Comparison of ENCODE assay signal across 16 cellular contexts in genomic region chr11:78208257-78209165, GRCh38. TPM values are rescaled to one million over a fixed set of nuclear protein-coding genes. Genes with fewer than 3 reads are reported as not detected.
DNase-seq lines count a peak whose midpoint lies in the region; ATAC-seq and TF ChIP-seq lines count a peak whose summit lies in the region.
"Had no signal": no experiment of that assay in that cellular context is flagged by ENCODE, and none has a peak within 500 bp of the region (broad histone marks: within the 10 kb centered on the region; RNA-seq: fewer than 3 reads in every experiment).

No MANE protein-coding gene starts in this region.

- WGBS in mesenchymal stem cell = 95% methylated on average over 16 of the region's 16 CpGs
- WGBS in transverse colon (ENCODE audit: low coverage in 1 of 2), 2 donors = 89 to 100% methylated on average over 4 to 16 of the region's 16 CpGs

- H2BK15ac ChIP-seq in mesenchymal stem cell (ENCODE audit: low read depth, poor library complexity, severe bottlenecking) = no peak overlapping the region

- H3K4ac ChIP-seq in mesenchymal stem cell (ENCODE audit: low read depth in 1 of 2, low read length in 2 of 2) = no peak overlapping the region

- TF ChIP-seq CTCF in DND-41 (IDR thresholded peaks at IDR 0.05; ENCODE audit: borderline replicate concordance, extremely low read depth, low read length, poor library complexity, severe bottlenecking) (no peak), transverse colon (IDR thresholded peaks at IDR 0.05) (no peak)

- 0 out of 2 replicates have a peak, but pooled peaks cover 4% of the 10 kb centered on the region for H4K20me1 ChIP-seq in DND-41 (ENCODE audit: insufficient read depth, low read length)

- H3K23ac ChIP-seq in mesenchymal stem cell (ENCODE audit: low read length in 2 of 2) = no peak overlapping the region

- no peak overlapping the region for H3K14ac ChIP-seq in mesenchymal stem cell (ENCODE audit: low read length in 2 of 2)

- DNase-seq in AG20443 (ENCODE audit: low spot score) (peak; percentile 26), DND-41 (no peak), mesenchymal stem cell (no peak), transverse colon (no peak), ecto neural progenitor cell (ENCODE audit: low spot score) (no peak)
- DNase-seq in effector CD8-positive, alpha-beta T cell (lab: John Stamatoyannopoulos, UW) = no peak
- DNase-seq: DMS79 treated with DMSO at 0.1 percent for 48 hours, endodermal cell, NCI-H2081, NCI-H774, SHP77 had no signal

- H3K79me2 ChIP-seq in DND-41 (ENCODE audit: insufficient read depth, low read length) = no peaks in the 10 kb centered on the region

- H3K36me3 ChIP-seq in DND-41 (ENCODE audit: insufficient read depth, low read length) (peaks cover 33% of the 10 kb centered on the region), mesenchymal stem cell (ENCODE audit: control insufficient read depth in 1 of 2, insufficient read depth in 2 of 2, low read depth in 1 of 2, low read length in 2 of 2) (peaks cover 63 to 72% of the 10 kb centered on the region in 2 experiments), transverse colon (peaks cover 0 to 5% (median 0%) of the 10 kb centered on the region in 4 donors)
- H3K36me3 ChIP-seq: breast epithelium had no signal

- TF ChIP-seq POLR2A in transverse colon (IDR thresholded peaks at IDR 0.05) = no peak

- H2BK120ac ChIP-seq in mesenchymal stem cell (ENCODE audit: low read depth, low read length) = no peak overlapping the region

- H3K4me3 ChIP-seq in DND-41 (ENCODE audit: low read depth in 1 of 2, low read length in 2 of 2) = no peak overlapping the region
- no peak overlapping the region for H3K4me3 ChIP-seq in mesenchymal stem cell (ENCODE audit: insufficient read depth in 1 of 2, low read depth in 1 of 2, low read length in 2 of 2)
- no peak overlapping the region for H3K4me3 ChIP-seq in transverse colon
- H3K4me3 ChIP-seq: BLaER1, breast epithelium, thoracic aorta had no signal

- H4K91ac ChIP-seq in mesenchymal stem cell (ENCODE audit: low read length) = no peak overlapping the region

- H3K4me1 ChIP-seq in DND-41 (ENCODE audit: insufficient read depth, low read length) (peaks cover 9% of the 10 kb centered on the region), mesenchymal stem cell (ENCODE audit: control insufficient read depth, insufficient read depth, low read depth, low read length) (peaks cover 7% of the 10 kb centered on the region), transverse colon (no peaks in the 10 kb centered on the region)
- H3K4me1 ChIP-seq: breast epithelium had no signal

- H3K27me3 ChIP-seq in DND-41 (ENCODE audit: insufficient read depth, low read length, poor library complexity) (no peaks in the 10 kb centered on the region), mesenchymal stem cell (ENCODE audit: control insufficient read depth in 1 of 2, insufficient read depth in 1 of 2, low read length in 2 of 2) (no peaks in the 10 kb centered on the region), transverse colon (no peaks in the 10 kb centered on the region)
- H3K27me3 ChIP-seq: BLaER1, breast epithelium had no signal

- ATAC-seq in DND-41 (ENCODE audit: insufficient read depth, low read depth) = peak; percentile 2; the same call in 1 of the 3 replicates
- no peak for ATAC-seq in HG03039 (IDR thresholded peaks at IDR 0.05; ENCODE audit: unreplicated experiment)

- H3K9ac ChIP-seq in DND-41 (ENCODE audit: low read depth, low read length) (no peak overlapping the region), mesenchymal stem cell (ENCODE audit: low read length) (no peak overlapping the region)
- H3K9ac ChIP-seq: BLaER1 had no signal

- H3K27ac ChIP-seq in DND-41 (ENCODE audit: low read length) = 0 out of 2 replicates have a peak overlapping the region, but pooled peaks have one; percentile 25
- peak overlapping the region; percentile 7 for H3K27ac ChIP-seq in angular gyrus (ENCODE audit: low read depth, low read length)
- H3K27ac ChIP-seq in mesenchymal stem cell (ENCODE audit: low read length, poor library complexity, severe bottlenecking) = no peak overlapping the region
- no peak overlapping the region for H3K27ac ChIP-seq in transverse colon
- H3K27ac ChIP-seq: BLaER1, breast epithelium, thoracic aorta had no signal

- peak overlapping the region in 1 of 2 experiments; percentile 12 for H2BK12ac ChIP-seq in mesenchymal stem cell (ENCODE audit: low read length in 2 of 2)

- no peaks in the 10 kb centered on the region for H3K9me3 ChIP-seq in DND-41 (ENCODE audit: insufficient read depth, low read length, severe bottlenecking)
- no peaks in the 10 kb centered on the region for H3K9me3 ChIP-seq in mesenchymal stem cell (ENCODE audit: control insufficient read depth, low read length)
- H3K9me3 ChIP-seq in transverse colon = no peaks in the 10 kb centered on the region
- H3K9me3 ChIP-seq: BLaER1, breast epithelium, thoracic aorta had no signal

- TF ChIP-seq EP300 in transverse colon (IDR thresholded peaks at IDR 0.05; ENCODE audit: low read depth) = no peak

- H3K4me2 ChIP-seq in DND-41 (ENCODE audit: insufficient read depth, low read length) (no peak overlapping the region), mesenchymal stem cell (ENCODE audit: low read length, poor library complexity, severe bottlenecking) (no peak overlapping the region)

- H3K18ac ChIP-seq in mesenchymal stem cell (ENCODE audit: low read depth in 1 of 2, low read length in 2 of 2) = peak overlapping the region in 1 of 2 experiments; percentile 4

- H2AK5ac ChIP-seq in mesenchymal stem cell (ENCODE audit: low read length, severe bottlenecking) = no peak overlapping the region

- peak overlapping the region; percentile 36 for H4K8ac ChIP-seq in mesenchymal stem cell (ENCODE audit: low read length)

- in situ Hi-C loops in transverse colon (cut with MboI; ENCODE audit: low pct_ligation_motif_present in 1 of 4, low pct_unique_long_range_greater_than_20kb in 1 of 4, low sequenced_read_pairs in 3 of 4) = no loop called here

- H2AFZ ChIP-seq in DND-41 (ENCODE audit: low read depth, low read length) (no peak overlapping the region), mesenchymal stem cell (ENCODE audit: low read depth, low read length) (no peak overlapping the region)

- intact Hi-C loops in transverse colon (cut with DNase I; ENCODE audit: low total_unique reads) = no loop called here

- H2BK5ac ChIP-seq in mesenchymal stem cell (ENCODE audit: low read depth, low read length, poor library complexity, severe bottlenecking) = no peak overlapping the region

- peaks cover 48% of the 10 kb centered on the region for H3K79me1 ChIP-seq in mesenchymal stem cell (replicated peaks; ENCODE audit: low read length, poor library complexity, severe bottlenecking)

RNA-seq across cellular contexts. Expression of gene USP35, which starts 19.8 kb away (rescaled TPM):
- 7.1 TPM for polyA plus RNA-seq in mesenchymal stem cell (2013, experiment 1 of 2)
- 6.9 TPM for polyA plus RNA-seq in mesenchymal stem cell (2013, experiment 2 of 2)
- total RNA-seq in transverse colon = 10 to 100 TPM in 2 of 4 donors, 1 to 10 TPM in 2; 7.4 to 17.2 (median 10.9) TPM

RNA-seq across cellular contexts. Expression of gene KCTD21, which starts 20.1 kb away (rescaled TPM):
- polyA plus RNA-seq in mesenchymal stem cell (2013, experiment 1 of 2) = 11.7 TPM
- polyA plus RNA-seq in mesenchymal stem cell (2013, experiment 2 of 2) = 12.2 TPM
- 10 to 100 TPM; 10.9 to 55.0 (median 29.2) TPM for total RNA-seq in transverse colon

Comparison
In these comparisons a context has a peak if more than half of its experiments do, and no peak if none do; other contexts are left out.
1. H3K27ac ChIP-seq: peak in DND-41 (single experiment) and angular gyrus (single experiment); none in mesenchymal stem cell (single experiment) and transverse colon (0 of 4).